Comparison of ENCODE assay signal across 29 cellular contexts in genomic region chr2:224895377-224895776, GRCh38.
A peak's percentile ranks its signal among the peaks of the same experiment; 100 is the strongest.
DNase-seq lines count a peak whose midpoint lies in the region; ATAC-seq and FAIRE-seq lines count a peak whose summit lies in the region.
"Had no signal": no experiment of that assay in that cellular context is flagged by ENCODE, and none has a peak within 500 bp of the region (broad histone marks: within the 10 kb centered on the region; RNA-seq: fewer than 3 reads in every experiment).

No MANE protein-coding gene starts in this region.

- H3K36me3 ChIP-seq in BLaER1, result peaks cover 88% of the 10 kb centered on the region
- H3K36me3 ChIP-seq in CD4-positive, CD25-positive, alpha-beta regulatory T cell (ENCODE audit: control insufficient read depth, insufficient read depth, low read length), result peaks cover 51% of the 10 kb centered on the region
- H3K36me3 ChIP-seq: stomach, transverse colon had no signal

- no peak for DNase-seq in CD4-positive, CD25-positive, alpha-beta regulatory T cell
- no peak for DNase-seq in activated CD4-positive, alpha-beta memory T cell treated with anti-CD3 and anti-CD28 coated beads for 36 hours
- no peak for DNase-seq in stimulated activated CD4-positive, alpha-beta T cell treated with anti-CD3 and anti-CD28 coated beads, Interleukin-4, amount 100 ng/mL, for 4 hours
- DNase-seq in posterior vena cava (ENCODE audit: low spot score) (no peak), NCI-H1092 treated with DMSO at 0.1 percent for 48 hours (lab: John Stamatoyannopoulos, UW) (no peak)
- DNase-seq: anterior cingulate cortex; Calu3; caudate nucleus; dorsolateral prefrontal cortex; heart right ventricle; left ventricle myocardium superior; midbrain; MV-4-11; NCI-H1694 treated with DMSO at 0.1 percent for 48 hours; NCI-H2171 treated with DMSO at 0.1 percent for 48 hours; NCI-H526; stimulated activated CD4-positive, alpha-beta T cell treated with anti-CD3 and anti-CD28 coated beads, Interleukin-2, amount 100 ng/mL, for 24 hours; stomach; T-helper 9 cell; transverse colon had no signal

- no peak overlapping the region for H3K9ac ChIP-seq in BLaER1
- H3K9ac ChIP-seq: KMS-11 had no signal

- H3K27ac Mint-ChIP-seq in CD4-positive, CD25-positive, alpha-beta regulatory T cell, result peak overlapping the region in 2 of 3 donors; percentile 27 to 92
- peak overlapping the region; percentile 82 for H3K27ac Mint-ChIP-seq in activated CD4-positive, alpha-beta memory T cell treated with anti-CD3 and anti-CD28 coated beads for 36 hours
- H3K27ac Mint-ChIP-seq: WTC11 had no signal

- peak overlapping the region; percentile 78 for H3K4me2 ChIP-seq in BLaER1
- H3K4me2 ChIP-seq: KMS-11 had no signal

- intact Hi-C loops in activated CD4-positive, alpha-beta memory T cell treated with anti-CD3 and anti-CD28 coated beads for 36 hours (cut with micrococcal nuclease), result no loop called here
- intact Hi-C loops in posterior vena cava (cut with DNase I), result no loop called here

- H3K36me3 Mint-ChIP-seq in CD4-positive, CD25-positive, alpha-beta regulatory T cell, result peaks cover 41% of the 10 kb centered on the region
- H3K36me3 Mint-ChIP-seq in activated CD4-positive, alpha-beta memory T cell treated with anti-CD3 and anti-CD28 coated beads for 36 hours, result peaks cover 52% of the 10 kb centered on the region
- H3K36me3 Mint-ChIP-seq: WTC11 had no signal

- peaks cover 47% of the 10 kb centered on the region for H3K4me1 ChIP-seq in BLaER1
- peaks cover 12% of the 10 kb centered on the region for H3K4me1 ChIP-seq in CD4-positive, CD25-positive, alpha-beta regulatory T cell (ENCODE audit: control insufficient read depth, insufficient read depth, low read length, poor library complexity, severe bottlenecking)
- H3K4me1 ChIP-seq: stomach had no signal

- no peaks in the 10 kb centered on the region for H3K9me3 ChIP-seq in BLaER1
- no peaks in the 10 kb centered on the region for H3K9me3 ChIP-seq in CD4-positive, CD25-positive, alpha-beta regulatory T cell (ENCODE audit: control insufficient read depth in 2 of 2, low read length in 2 of 2)
- H3K9me3 ChIP-seq: heart right ventricle, stomach, transverse colon had no signal

- peak; percentile 17 for FAIRE-seq in islet of Langerhans (lab: Jason Lieb, UNC)
- FAIRE-seq: H54, RCC 7860 had no signal

- POLR2A ChIA-PET in activated CD4-positive, alpha-beta memory T cell treated with anti-CD3 and anti-CD28 coated beads for 36 hours (lab: Charles Lee), result no interaction called here

- no peak overlapping the region for H3K4me3 ChIP-seq in BLaER1
- H3K4me3 ChIP-seq in CD4-positive, CD25-positive, alpha-beta regulatory T cell (ENCODE audit: low read depth, low read length), result no peak overlapping the region
- H3K4me3 ChIP-seq: dorsolateral prefrontal cortex, heart right ventricle, skin epidermis, stomach, transverse colon had no signal

- H3K27ac ChIP-seq in BLaER1, result peak overlapping the region; percentile 79
- H3K27ac ChIP-seq in CD4-positive, CD25-positive, alpha-beta regulatory T cell (ENCODE audit: insufficient read depth, low read length, poor library complexity, severe bottlenecking), result no peak overlapping the region
- H3K27ac ChIP-seq: KMS-11, transverse colon had no signal

- no peaks in the 10 kb centered on the region for H3K27me3 ChIP-seq in BLaER1
- no peaks in the 10 kb centered on the region for H3K27me3 ChIP-seq in CD4-positive, CD25-positive, alpha-beta regulatory T cell (ENCODE audit: control insufficient read depth, insufficient read depth, low read length)
- H3K27me3 ChIP-seq: dorsolateral prefrontal cortex, heart right ventricle, stomach, transverse colon had no signal

- H3K4me1 Mint-ChIP-seq in CD4-positive, CD25-positive, alpha-beta regulatory T cell, result peaks cover 36 to 42% (median 39%) of the 10 kb centered on the region in 4 donors
- peaks cover 54% of the 10 kb centered on the region for H3K4me1 Mint-ChIP-seq in activated CD4-positive, alpha-beta memory T cell treated with anti-CD3 and anti-CD28 coated beads for 36 hours (ENCODE audit: low read depth)

- CTCF ChIA-PET in activated CD4-positive, alpha-beta memory T cell treated with anti-CD3 and anti-CD28 coated beads for 36 hours (lab: Charles Lee), result interaction anchor here (0.6 to 1.2 kb wide), 2 partner anchors 17 to 27 kb away, joined by 3 read pairs; no protein-coding TSS in a partner anchor

- peaks cover 37% of the 10 kb centered on the region for H4K20me1 ChIP-seq in BLaER1

- no peak for ATAC-seq in CD4-positive, CD25-positive, alpha-beta regulatory T cell (ENCODE audit: low read depth in 2 of 2)
- no peak for ATAC-seq in GM18909 (IDR thresholded peaks at IDR 0.05; ENCODE audit: poor library complexity, unreplicated experiment)
- ATAC-seq: heart right ventricle, left ventricle myocardium superior, WTC11 had no signal

- peak overlapping the region in 1 of 4 donors; percentile 27 for H3K4me3 Mint-ChIP-seq in CD4-positive, CD25-positive, alpha-beta regulatory T cell
- no peak overlapping the region for H3K4me3 Mint-ChIP-seq in activated CD4-positive, alpha-beta memory T cell treated with anti-CD3 and anti-CD28 coated beads for 36 hours
- H3K4me3 Mint-ChIP-seq: WTC11 had no signal

- peaks cover 0 to 1% (median 0%) of the 10 kb centered on the region in 7 donors for H3K9me3 Mint-ChIP-seq in CD4-positive, CD25-positive, alpha-beta regulatory T cell
- H3K9me3 Mint-ChIP-seq in activated CD4-positive, alpha-beta memory T cell treated with anti-CD3 and anti-CD28 coated beads for 36 hours, result no peaks in the 10 kb centered on the region
- H3K9me3 Mint-ChIP-seq: activated T-helper 2 cell treated with anti-CD3 and anti-CD28 coated beads, Interferon-gamma antibody, Interleukin-2, Interleukin-4, amounts not matched to agents 10 μg/mL and 5 μg/mL and 100 μg/mL, durations not matched to agents 14 hours and 24 hours and 36 hours; WTC11 had no signal

- H3K27me3 Mint-ChIP-seq in CD4-positive, CD25-positive, alpha-beta regulatory T cell, result no peaks in the 10 kb centered on the region
- no peaks in the 10 kb centered on the region for H3K27me3 Mint-ChIP-seq in activated CD4-positive, alpha-beta memory T cell treated with anti-CD3 and anti-CD28 coated beads for 36 hours
